Comparison of ENCODE assay signal across 1 cellular context in genomic region chr10:44963772-44964633, GRCh38.
TF ChIP-seq lines count a peak whose summit lies in the region.

No MANE protein-coding gene starts in this region.

TF ChIP-seq in SK-N-SH, 30 proteins besides CTCF, POLR2A, EP300 and RAD21 (continued from another document):
- TF ChIP-seq PBX3 (IDR thresholded peaks at IDR 0.05) (no peak), GATA2 (CRISPR knock-in tag; IDR thresholded peaks at IDR 0.05) (no peak), FOXM1 (IDR thresholded peaks at IDR 0.05; ENCODE audit: low read depth) (no peak), TAF1 (IDR thresholded peaks at IDR 0.05; ENCODE audit: borderline replicate concordance, low read depth, low read length) (no peak)
